Comparison of ENCODE assay signal across 1 cellular context in the genomic region with DNA sequence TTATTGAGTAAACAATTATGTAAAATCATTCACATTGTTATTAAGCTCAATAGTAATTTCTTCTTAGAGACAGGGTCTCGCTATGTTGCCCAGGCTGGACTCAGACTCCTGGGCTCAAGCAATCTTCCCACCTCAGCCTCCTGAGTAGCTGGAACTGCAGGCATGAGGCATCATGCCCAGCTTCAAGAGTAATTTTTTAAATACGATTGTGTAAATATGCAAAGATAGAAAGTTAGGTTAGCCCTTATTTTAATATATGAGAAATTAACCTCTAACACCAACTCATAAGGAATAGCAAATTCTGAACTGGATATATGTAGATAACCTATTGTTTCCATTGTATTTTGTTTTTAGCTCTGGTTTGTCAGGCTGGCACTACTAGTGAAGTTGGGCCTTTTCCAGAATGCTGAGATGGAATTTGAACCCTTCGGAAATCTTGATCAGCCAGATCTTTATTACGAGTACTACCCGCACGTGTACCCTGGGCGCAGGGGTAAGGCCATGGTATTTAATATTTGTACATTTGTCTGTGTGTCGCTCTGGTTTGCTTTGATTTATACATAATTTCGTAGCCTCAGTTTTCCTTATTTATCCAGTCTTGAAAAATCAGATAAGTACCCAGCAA.
TF ChIP-seq lines count a peak whose summit lies in the region.

No MANE protein-coding gene starts in this region.

TF ChIP-seq in HCT116, 20 proteins besides CTCF, POLR2A, EP300 and RAD21 (continued from another document):
- TF ChIP-seq ZFX (IDR thresholded peaks at IDR 0.05) (no peak), EZH2phosphoT487 (IDR thresholded peaks at IDR 0.05; ENCODE audit: borderline replicate concordance) (no peak), SIN3A (IDR thresholded peaks at IDR 0.05; ENCODE audit: low read depth) (no peak), JUND (IDR thresholded peaks at IDR 0.05) (no peak), TCF7L2 (IDR thresholded peaks at IDR 0.05; ENCODE audit: borderline replicate concordance, extremely low read depth, insufficient read depth, insufficient read length) (no peak), POLR2AphosphoS5 (IDR thresholded peaks at IDR 0.05; ENCODE audit: low read depth, low read length) (no peak)
- TF ChIP-seq, protein P1, sequence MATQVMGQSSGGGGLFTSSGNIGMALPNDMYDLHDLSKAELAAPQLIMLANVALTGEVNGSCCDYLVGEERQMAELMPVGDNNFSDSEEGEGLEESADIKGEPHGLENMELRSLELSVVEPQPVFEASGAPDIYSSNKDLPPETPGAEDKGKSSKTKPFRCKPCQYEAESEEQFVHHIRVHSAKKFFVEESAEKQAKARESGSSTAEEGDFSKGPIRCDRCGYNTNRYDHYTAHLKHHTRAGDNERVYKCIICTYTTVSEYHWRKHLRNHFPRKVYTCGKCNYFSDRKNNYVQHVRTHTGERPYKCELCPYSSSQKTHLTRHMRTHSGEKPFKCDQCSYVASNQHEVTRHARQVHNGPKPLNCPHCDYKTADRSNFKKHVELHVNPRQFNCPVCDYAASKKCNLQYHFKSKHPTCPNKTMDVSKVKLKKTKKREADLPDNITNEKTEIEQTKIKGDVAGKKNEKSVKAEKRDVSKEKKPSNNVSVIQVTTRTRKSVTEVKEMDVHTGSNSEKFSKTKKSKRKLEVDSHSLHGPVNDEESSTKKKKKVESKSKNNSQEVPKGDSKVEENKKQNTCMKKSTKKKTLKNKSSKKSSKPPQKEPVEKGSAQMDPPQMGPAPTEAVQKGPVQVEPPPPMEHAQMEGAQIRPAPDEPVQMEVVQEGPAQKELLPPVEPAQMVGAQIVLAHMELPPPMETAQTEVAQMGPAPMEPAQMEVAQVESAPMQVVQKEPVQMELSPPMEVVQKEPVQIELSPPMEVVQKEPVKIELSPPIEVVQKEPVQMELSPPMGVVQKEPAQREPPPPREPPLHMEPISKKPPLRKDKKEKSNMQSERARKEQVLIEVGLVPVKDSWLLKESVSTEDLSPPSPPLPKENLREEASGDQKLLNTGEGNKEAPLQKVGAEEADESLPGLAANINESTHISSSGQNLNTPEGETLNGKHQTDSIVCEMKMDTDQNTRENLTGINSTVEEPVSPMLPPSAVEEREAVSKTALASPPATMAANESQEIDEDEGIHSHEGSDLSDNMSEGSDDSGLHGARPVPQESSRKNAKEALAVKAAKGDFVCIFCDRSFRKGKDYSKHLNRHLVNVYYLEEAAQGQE (IDR thresholded peaks at IDR 0.05; ENCODE audit: low read depth): no peak
TF ChIP-seq in HCT116: peak in this region for 0.
